8 cellular contexts compared by ENCODE assay signal in genomic region chr14:75279153-75279738, GRCh38. TPM values are rescaled to one million over a fixed set of nuclear protein-coding genes. Genes with fewer than 3 reads are reported as not detected.
DNase-seq lines count a peak whose midpoint lies in the region; ATAC-seq and TF ChIP-seq lines count a peak whose summit lies in the region.

No MANE protein-coding gene starts in this region.

- no peaks in the 10 kb centered on the region for H3K27me3 ChIP-seq in liver (ENCODE audit: control insufficient read depth in 4 of 4, insufficient read depth in 4 of 4, low read length in 3 of 4)

- CTCF ChIA-PET in WTC11 (lab: Charles Lee) = no interaction called here

- H3K9ac ChIP-seq in liver (ENCODE audit: low read depth in 1 of 2, low read length in 2 of 2) = peak overlapping the region; percentile 76 to 81

- no peaks in the 10 kb centered on the region for H3K9me3 Mint-ChIP-seq in WTC11

- H3K4me3 ChIP-seq in liver (ENCODE audit: low read depth in 1 of 3, low read length in 3 of 3) = peak overlapping the region; percentile 71 to 92 (median 74)

- H3K36me3 ChIP-seq in liver (ENCODE audit: control insufficient read depth in 4 of 4, insufficient read depth in 3 of 4, low read depth in 1 of 4, low read length in 3 of 4) = peaks cover 2 to 15% (median 12%) of the 10 kb centered on the region in 4 donors

- 1% methylated on average over 38 of the region's 38 CpGs for WGBS in liver

- peaks cover 35% of the 10 kb centered on the region for H3K4me1 Mint-ChIP-seq in WTC11

- H3K4me3 Mint-ChIP-seq in WTC11 = peak overlapping the region; percentile 88

- H3K9me3 ChIP-seq in liver (ENCODE audit: control insufficient read depth in 4 of 4, low read length in 3 of 4) = no peaks in the 10 kb centered on the region

- peaks cover 35% of the 10 kb centered on the region for H3K27me3 Mint-ChIP-seq in WTC11 (ENCODE audit: low read depth)

- ATAC-seq in GM18511 (IDR thresholded peaks at IDR 0.05; ENCODE audit: unreplicated experiment) (peak; percentile 3), WTC11 (no peak)

- peaks cover 3 to 27% (median 14%) of the 10 kb centered on the region in 4 donors for H3K4me1 ChIP-seq in liver (ENCODE audit: control insufficient read depth in 4 of 4, insufficient read depth in 4 of 4, low read length in 3 of 4)

- H3K27ac Mint-ChIP-seq in WTC11 = peak overlapping the region; percentile 88

- no peak for TF ChIP-seq CTCF in WTC11 (IDR thresholded peaks at IDR 0.05)
- no peak for TF ChIP-seq CTCF in liver (IDR thresholded peaks at IDR 0.05; ENCODE audit: low read depth, low read length, missing input control)

- TF ChIP-seq RAD21 in liver (IDR thresholded peaks at IDR 0.05) = no peak

- peaks cover 23% of the 10 kb centered on the region for H3K36me3 Mint-ChIP-seq in WTC11

- POLR2A ChIA-PET in WTC11 (lab: Charles Lee) = interaction anchor here (1.0 to 3.2 kb wide), 7 partner anchors 9 to 305 kb away, joined by 3 to 34 read pairs (median 4); no protein-coding TSS in a partner anchor

- DNase-seq in NAMALWA (ENCODE audit: low spot score) (peak; percentile 36), WTC11 (ENCODE audit: low spot score) (peak; percentile 38), dedifferentiated amniotic fluid mesenchymal stem cell (ENCODE audit: extremely low spot score) (peak; percentile 45), DMS153 treated with DMSO at 0.1 percent for 48 hours (lab: John Stamatoyannopoulos, UW; ENCODE audit: unreplicated experiment) (no peak), NCI-H2196 treated with DMSO at 0.1 percent for 48 hours (lab: John Stamatoyannopoulos, UW; ENCODE audit: unreplicated experiment) (no peak)
- peak; percentile 49 to 56 for DNase-seq in stimulated activated CD4-positive, alpha-beta T cell treated with anti-CD3 and anti-CD28 coated beads, Interleukin-4, amount 100 ng/mL, for 4 hours

- H3K27ac ChIP-seq in liver (ENCODE audit: low read depth in 1 of 2, low read length in 2 of 2) = peak overlapping the region; percentile 93 to 96

TF ChIP-seq in WTC11, 78 proteins besides CTCF, POLR2A, EP300 and RAD21:
- TF ChIP-seq PRRX2 (CRISPR knock-in tag; IDR thresholded peaks at IDR 0.05) = 0 out of 2 replicates have a peak, but pooled peaks have one; percentile 7
- no peak; the same call in 1 of the 2 replicates for TF ChIP-seq PRDM15 (CRISPR knock-in tag; IDR thresholded peaks at IDR 0.05)
- TF ChIP-seq ZNF263 (CRISPR knock-in tag; IDR thresholded peaks at IDR 0.05; ENCODE audit: low read depth) = peak; percentile 85
- no peak for TF ChIP-seq ZNF121 (CRISPR knock-in tag; IDR thresholded peaks at IDR 0.05)
- TF ChIP-seq, protein P1, sequence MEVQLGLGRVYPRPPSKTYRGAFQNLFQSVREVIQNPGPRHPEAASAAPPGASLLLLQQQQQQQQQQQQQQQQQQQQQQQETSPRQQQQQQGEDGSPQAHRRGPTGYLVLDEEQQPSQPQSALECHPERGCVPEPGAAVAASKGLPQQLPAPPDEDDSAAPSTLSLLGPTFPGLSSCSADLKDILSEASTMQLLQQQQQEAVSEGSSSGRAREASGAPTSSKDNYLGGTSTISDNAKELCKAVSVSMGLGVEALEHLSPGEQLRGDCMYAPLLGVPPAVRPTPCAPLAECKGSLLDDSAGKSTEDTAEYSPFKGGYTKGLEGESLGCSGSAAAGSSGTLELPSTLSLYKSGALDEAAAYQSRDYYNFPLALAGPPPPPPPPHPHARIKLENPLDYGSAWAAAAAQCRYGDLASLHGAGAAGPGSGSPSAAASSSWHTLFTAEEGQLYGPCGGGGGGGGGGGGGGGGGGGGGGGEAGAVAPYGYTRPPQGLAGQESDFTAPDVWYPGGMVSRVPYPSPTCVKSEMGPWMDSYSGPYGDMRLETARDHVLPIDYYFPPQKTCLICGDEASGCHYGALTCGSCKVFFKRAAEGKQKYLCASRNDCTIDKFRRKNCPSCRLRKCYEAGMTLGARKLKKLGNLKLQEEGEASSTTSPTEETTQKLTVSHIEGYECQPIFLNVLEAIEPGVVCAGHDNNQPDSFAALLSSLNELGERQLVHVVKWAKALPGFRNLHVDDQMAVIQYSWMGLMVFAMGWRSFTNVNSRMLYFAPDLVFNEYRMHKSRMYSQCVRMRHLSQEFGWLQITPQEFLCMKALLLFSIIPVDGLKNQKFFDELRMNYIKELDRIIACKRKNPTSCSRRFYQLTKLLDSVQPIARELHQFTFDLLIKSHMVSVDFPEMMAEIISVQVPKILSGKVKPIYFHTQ (CRISPR knock-in tag; IDR thresholded peaks at IDR 0.05) = peak; percentile 14; the same call in 1 of the 2 replicates
TF ChIP-seq in WTC11: peak in this region for 3.

TF ChIP-seq in liver, 16 proteins besides CTCF, POLR2A, EP300 and RAD21:
- TF ChIP-seq RXRA (IDR thresholded peaks at IDR 0.05) (no peak), FOXA2 (IDR thresholded peaks at IDR 0.05) (no peak), GABPA (IDR thresholded peaks at IDR 0.05 in 1 of 2, conservative IDR thresholded peaks at IDR 0.05 in 1 of 2) (no peak), NR2F2 (IDR thresholded peaks at IDR 0.05) (no peak), JUND (IDR thresholded peaks at IDR 0.05) (no peak), TAF1 (conservative IDR thresholded peaks at IDR 0.05) (no peak), MAX (IDR thresholded peaks at IDR 0.05) (no peak), EGR1 (IDR thresholded peaks at IDR 0.05; ENCODE audit: low read depth in 2 of 2) (no peak), HNF4G (IDR thresholded peaks at IDR 0.05) (no peak)

RNA-seq across cellular contexts. Expression of gene FOS, which starts 0.6 kb away (rescaled TPM):
- total RNA-seq in WTC11 (2021) (23.9 to 57.4 TPM (median 50.8 TPM) in 3 replicates), liver (10 to 100 TPM; 18.9 to 21.2 TPM)
- 10 to 100 TPM; 13.2 to 82.7 TPM for polyA plus RNA-seq in liver

Comparison
In these comparisons a context has a peak if more than half of its experiments do, and no peak if none do; other contexts are left out.
1. DNase-seq: peak in NAMALWA (single experiment), WTC11 (single experiment), dedifferentiated amniotic fluid mesenchymal stem cell (single experiment) and stimulated activated CD4-positive, alpha-beta T cell treated with anti-CD3 and anti-CD28 coated beads, Interleukin-4, amount 100 ng/mL, for 4 hours (2 of 2); none in DMS153 treated with DMSO at 0.1 percent for 48 hours (single experiment) and NCI-H2196 treated with DMSO at 0.1 percent for 48 hours (single experiment).